ENCODE assay signal across 20 cellular contexts in genomic region chr12:2165021-2165420, GRCh38.
DNase-seq lines count a peak whose midpoint lies in the region; ATAC-seq and TF ChIP-seq lines count a peak whose summit lies in the region.
"Had no signal": no experiment of that assay in that cellular context is flagged by ENCODE, and none has a peak within 500 bp of the region (broad histone marks: within the 10 kb centered on the region; RNA-seq: fewer than 3 reads in every experiment).

No MANE protein-coding gene starts in this region.

- TF ChIP-seq EP300 in esophagus muscularis mucosa (IDR thresholded peaks at IDR 0.05), result no peak

- intact Hi-C loops in esophagus muscularis mucosa (cut with DNase I), result no loop called here

- no peak overlapping the region for H3K4me3 ChIP-seq in adipocyte (ENCODE audit: low read length)
- no peak overlapping the region for H3K4me3 ChIP-seq in esophagus muscularis mucosa
- no peak overlapping the region for H3K4me3 ChIP-seq in muscle layer of colon (ENCODE audit: low read depth in 1 of 2, low read length in 2 of 2)
- H3K4me3 ChIP-seq in stomach smooth muscle (ENCODE audit: low read length in 2 of 2), result no peak overlapping the region

- H3K27me3 ChIP-seq in adipocyte (replicated peaks; ENCODE audit: control insufficient read depth, insufficient read depth, low read length) (no peaks in the 10 kb centered on the region), esophagus muscularis mucosa (no peaks in the 10 kb centered on the region), muscle layer of colon (ENCODE audit: control insufficient read depth in 1 of 2, insufficient read depth in 2 of 2, low read length in 2 of 2) (no peaks in the 10 kb centered on the region), stomach smooth muscle (ENCODE audit: control insufficient read depth in 1 of 2, insufficient read depth in 2 of 2, low read length in 2 of 2) (no peaks in the 10 kb centered on the region)

- H3K4me1 ChIP-seq in adipocyte (ENCODE audit: control insufficient read depth, insufficient read depth, low read length) (peaks cover 67% of the 10 kb centered on the region), esophagus muscularis mucosa (peaks cover 68 to 84% (median 73%) of the 10 kb centered on the region in 4 donors), muscle layer of colon (ENCODE audit: insufficient read depth, low read length) (peaks cover 75% of the 10 kb centered on the region), stomach smooth muscle (ENCODE audit: control insufficient read depth, insufficient read depth, low read length) (peaks cover 53% of the 10 kb centered on the region)

- TF ChIP-seq POLR2A in esophagus muscularis mucosa (IDR thresholded peaks at IDR 0.05; ENCODE audit: low read depth), result no peak

- peak overlapping the region; percentile 14 for H3K9ac ChIP-seq in adipocyte (ENCODE audit: low read length)
- no peak overlapping the region for H3K9ac ChIP-seq in muscle layer of colon (ENCODE audit: low read length)
- no peak overlapping the region for H3K9ac ChIP-seq in stomach smooth muscle (ENCODE audit: low read length in 2 of 2)
- H3K9ac ChIP-seq: KMS-11 had no signal

- ATAC-seq in HG03565 (IDR thresholded peaks at IDR 0.05; ENCODE audit: unreplicated experiment) (no peak), GM18511 (IDR thresholded peaks at IDR 0.05; ENCODE audit: unreplicated experiment) (no peak)
- ATAC-seq: HepG2 had no signal

- peak overlapping the region in 3 of 4 donors; percentile 5 to 86 (median 85) for H3K27ac ChIP-seq in esophagus muscularis mucosa (replicated peaks in 1 of 4)
- H3K27ac ChIP-seq in muscle layer of colon (ENCODE audit: low read depth, low read length), result peak overlapping the region; percentile 62
- peak overlapping the region; percentile 66 for H3K27ac ChIP-seq in stomach smooth muscle (ENCODE audit: low read length)
- H3K27ac ChIP-seq: KMS-11 had no signal

- DNase-seq in adipocyte (ENCODE audit: low read depth) (no peak), esophagus muscularis mucosa (ENCODE audit: extremely low spot score) (no peak), NCI-H1694 (lab: John Stamatoyannopoulos, UW) (no peak), ecto neural progenitor cell (ENCODE audit: low spot score) (no peak)
- DNase-seq: ACHN, COR-L47, GF-D8, HFFc6, NCI-H1092, NCI-H1694 treated with DMSO at 0.1 percent for 48 hours, NCI-H2107, NCI-H345, OCI-M1, SIG-M5 had no signal

- no peak for TF ChIP-seq CTCF in esophagus muscularis mucosa (IDR thresholded peaks at IDR 0.05)

- H3K9me3 ChIP-seq in adipocyte (ENCODE audit: control insufficient read depth, low read length) (peaks cover 10% of the 10 kb centered on the region), esophagus muscularis mucosa (peaks cover 0 to 18% (median 7%) of the 10 kb centered on the region in 4 donors), muscle layer of colon (ENCODE audit: low read length) (no peaks in the 10 kb centered on the region), stomach smooth muscle (ENCODE audit: control insufficient read depth in 2 of 2, low read length in 2 of 2) (peaks cover 0 to 11% of the 10 kb centered on the region in 2 donors)

- H3K36me3 ChIP-seq in adipocyte (ENCODE audit: control insufficient read depth, insufficient read depth, low read length, severe bottlenecking) (no peaks in the 10 kb centered on the region), esophagus muscularis mucosa (no peaks in the 10 kb centered on the region), muscle layer of colon (ENCODE audit: insufficient read depth, low read length) (no peaks in the 10 kb centered on the region), stomach smooth muscle (ENCODE audit: control insufficient read depth in 2 of 2, insufficient read depth in 2 of 2, low read length in 2 of 2) (peaks cover 0 to 2% of the 10 kb centered on the region in 2 donors)
